In genomic region chr20:56171087-56172012, GRCh38 we compare ENCODE assay signal across 10 cellular contexts.
DNase-seq lines count a peak whose midpoint lies in the region; ATAC-seq and TF ChIP-seq lines count a peak whose summit lies in the region.
"Had no signal": no experiment of that assay in that cellular context is flagged by ENCODE, and none has a peak within 500 bp of the region (broad histone marks: within the 10 kb centered on the region; RNA-seq: fewer than 3 reads in every experiment).

No MANE protein-coding gene starts in this region.

- DNase-seq in DMS 273 (lab: John Stamatoyannopoulos, UW; ENCODE audit: unreplicated experiment) (peak; percentile 31), DMS 273 treated with DMSO at 0.1 percent for 48 hours (lab: John Stamatoyannopoulos, UW) (no peak), RPMI7951 (ENCODE audit: low read depth) (peak; percentile 42), foreskin keratinocyte (peak in 1 of 2 donors; percentile 1), retina (peak; percentile 39), GF-D8 (lab: John Stamatoyannopoulos, UW) (no peak), HPDE6-E6E7 (ENCODE audit: extremely low spot score) (no peak)
- no peak for DNase-seq in stimulated activated CD4-positive, alpha-beta T cell treated with anti-CD3 and anti-CD28 coated beads, Interleukin-4, amount 100 ng/mL, for 1 hour
- DNase-seq: activated CD4-positive, alpha-beta T cell treated with anti-CD3 and anti-CD28 coated beads for 1 hour; NCI-H1105 treated with DMSO at 0.1 percent for 48 hours had no signal

- no peak for ATAC-seq in foreskin keratinocyte

- no peaks in the 10 kb centered on the region for H3K27me3 ChIP-seq in foreskin keratinocyte

- TF ChIP-seq CTCF in foreskin keratinocyte (conservative IDR thresholded peaks at IDR 0.05) = peak; percentile 36

- H3K27ac ChIP-seq in foreskin keratinocyte = no peak overlapping the region

- H3K4me1 ChIP-seq in foreskin keratinocyte = no peaks in the 10 kb centered on the region

Comparison
In these comparisons a context has a peak if more than half of its experiments do, and no peak if none do; other contexts are left out.
1. DNase-seq: peak in DMS 273 (single experiment), RPMI7951 (single experiment) and retina (single experiment); none in DMS 273 treated with DMSO at 0.1 percent for 48 hours (single experiment), stimulated activated CD4-positive, alpha-beta T cell treated with anti-CD3 and anti-CD28 coated beads, Interleukin-4, amount 100 ng/mL, for 1 hour (single experiment), GF-D8 (single experiment) and HPDE6-E6E7 (single experiment).